ENCODE assay signal across 14 cellular contexts in the genomic region with DNA sequence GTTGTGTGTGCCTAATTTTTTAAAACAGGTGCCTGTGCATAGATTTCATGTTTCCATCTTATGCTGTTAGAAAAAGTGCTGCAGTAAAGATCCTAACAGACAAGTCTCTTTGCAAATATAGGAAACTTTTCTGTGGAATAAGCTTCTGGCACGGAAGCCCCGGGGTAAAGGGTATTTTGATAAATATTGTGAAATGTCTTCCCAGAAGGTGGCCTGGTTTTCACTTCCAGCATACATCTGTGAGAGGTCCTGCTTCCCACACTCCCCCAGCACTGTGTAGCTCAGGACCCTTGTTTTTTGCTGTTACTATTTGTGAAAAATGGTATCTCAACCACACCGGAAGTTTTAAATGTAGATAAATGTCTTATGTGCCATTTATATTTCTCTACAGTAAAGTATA. TPM values are rescaled to one million over a fixed set of nuclear protein-coding genes. Genes with fewer than 3 reads are reported as not detected.
A peak's percentile ranks its signal among the peaks of the same experiment; 100 is the strongest.
DNase-seq lines count a peak whose midpoint lies in the region; ATAC-seq and TF ChIP-seq lines count a peak whose summit lies in the region.
"Had no signal": no experiment of that assay in that cellular context is flagged by ENCODE, and none has a peak within 500 bp of the region (broad histone marks: within the 10 kb centered on the region; RNA-seq: fewer than 3 reads in every experiment).

No MANE protein-coding gene starts in this region.

- DNase-seq in SK-N-MC (ENCODE audit: low read depth, low spot score): peak; percentile 76
- DNase-seq in left lobe of liver (ENCODE audit: low spot score): no peak
- DNase-seq in osteocyte (ENCODE audit: extremely low spot score, unreplicated experiment): no peak
- DNase-seq in effector CD8-positive, alpha-beta T cell (lab: John Stamatoyannopoulos, UW): no peak
- no peak for DNase-seq in upper lobe of left lung
- DNase-seq: BE2C; CD4-positive, alpha-beta memory T cell; DMS79; H7 had no signal

- H3F3A ChIP-seq in Loucy (ENCODE audit: low read depth): no peaks in the 10 kb centered on the region

- no peaks in the 10 kb centered on the region for H3K9me2 ChIP-seq in Loucy (replicated peaks; ENCODE audit: low read depth, low read length)

- H3K4me2 ChIP-seq in Loucy (ENCODE audit: low read depth, low read length, poor library complexity, severe bottlenecking): peak overlapping the region; percentile 13
- H3K4me2 ChIP-seq: A549, GM23338 had no signal

- H3K9ac ChIP-seq in Loucy (ENCODE audit: low read depth, low read length, poor library complexity, severe bottlenecking): no peak overlapping the region
- H3K9ac ChIP-seq in SK-N-MC (ENCODE audit: insufficient read length): no peak overlapping the region

- no peak overlapping the region for H3K4me3 Mint-ChIP-seq in osteocyte (ENCODE audit: unreplicated experiment)
- H3K4me3 Mint-ChIP-seq: CD4-positive, alpha-beta memory T cell; GM23338 had no signal

- H3K27me3 Mint-ChIP-seq in osteocyte (ENCODE audit: unreplicated experiment): no peaks in the 10 kb centered on the region
- H3K27me3 Mint-ChIP-seq: CD4-positive, alpha-beta memory T cell had no signal

- no peaks in the 10 kb centered on the region for H3K27me3 ChIP-seq in Loucy (ENCODE audit: insufficient read depth, low read length, poor library complexity, severe bottlenecking)
- H3K27me3 ChIP-seq in upper lobe of left lung: no peaks in the 10 kb centered on the region
- H3K27me3 ChIP-seq: BE2C had no signal

- H3K36me3 ChIP-seq in Loucy (ENCODE audit: insufficient read depth, low read length) (0 out of 2 replicates have a peak, but pooled peaks cover 4% of the 10 kb centered on the region), SK-N-MC (ENCODE audit: insufficient read depth, low read length) (no peaks in the 10 kb centered on the region), upper lobe of left lung (no peaks in the 10 kb centered on the region)
- H3K36me3 ChIP-seq: BE2C had no signal

- no peak overlapping the region for H3K4me3 ChIP-seq in Loucy (ENCODE audit: low read length, poor library complexity, severe bottlenecking)
- H3K4me3 ChIP-seq in SK-N-MC: peak overlapping the region; percentile 43; the same call in 1 of the 2 replicates
- H3K4me3 ChIP-seq in upper lobe of left lung: no peak overlapping the region
- H3K4me3 ChIP-seq: A549, GM12878, GM23338 had no signal

- H3K9me3 Mint-ChIP-seq in osteocyte (ENCODE audit: unreplicated experiment): no peaks in the 10 kb centered on the region
- H3K9me3 Mint-ChIP-seq: CD4-positive, alpha-beta memory T cell; GM23338 had no signal

- H3K4me1 Mint-ChIP-seq in osteocyte (ENCODE audit: unreplicated experiment): peaks cover 74% of the 10 kb centered on the region

- TF ChIP-seq CTCF in Loucy (conservative IDR thresholded peaks at IDR 0.05; ENCODE audit: low read length) (no peak), osteocyte (IDR thresholded peaks at IDR 0.05) (no peak), upper lobe of left lung (IDR thresholded peaks at IDR 0.05) (no peak)

- H3K27ac ChIP-seq in SK-N-MC (peak overlapping the region; percentile 78), upper lobe of left lung (no peak overlapping the region)
- H3K27ac ChIP-seq: A549 had no signal

- peaks cover 12% of the 10 kb centered on the region for H4K20me1 ChIP-seq in Loucy (ENCODE audit: insufficient read depth, low read length, poor library complexity, severe bottlenecking)

- H3K9me3 ChIP-seq in Loucy (ENCODE audit: insufficient read depth, low read depth, low read length) (no peaks in the 10 kb centered on the region), SK-N-MC (ENCODE audit: low read depth, low read length) (no peaks in the 10 kb centered on the region), upper lobe of left lung (no peaks in the 10 kb centered on the region)
- H3K9me3 ChIP-seq: A549, BE2C had no signal

- H3K79me2 ChIP-seq in Loucy (ENCODE audit: insufficient read depth, low read length): peaks cover 92% of the 10 kb centered on the region

- H2AFZ ChIP-seq in Loucy (ENCODE audit: low read length): no peak overlapping the region
- H2AFZ ChIP-seq: GM23338 had no signal

- H3K36me3 Mint-ChIP-seq in osteocyte (ENCODE audit: unreplicated experiment): peaks cover 4% of the 10 kb centered on the region
- H3K36me3 Mint-ChIP-seq: CD4-positive, alpha-beta memory T cell had no signal

- H3K4me1 ChIP-seq in Loucy (ENCODE audit: insufficient read depth, low read length, poor library complexity, severe bottlenecking) (peaks cover 36% of the 10 kb centered on the region), upper lobe of left lung (peaks cover 14 to 35% (median 23%) of the 10 kb centered on the region in 4 donors)
- H3K4me1 ChIP-seq: BE2C had no signal

- peak overlapping the region; percentile 19 for H3K27ac Mint-ChIP-seq in osteocyte (ENCODE audit: unreplicated experiment)
- H3K27ac Mint-ChIP-seq: CD4-positive, alpha-beta memory T cell; GM23338 had no signal

- 43 to 68% methylated on average over 3 of the region's 3 CpGs for WGBS in upper lobe of left lung, 2 donors

- peak; percentile 48 for ATAC-seq in left lobe of liver
- no peak for ATAC-seq in HG03095 (IDR thresholded peaks at IDR 0.05; ENCODE audit: unreplicated experiment)
- ATAC-seq in upper lobe of left lung (ENCODE audit: low FRiP score in 2 of 2): no peak
- ATAC-seq: A549, GM12878, GM23338 had no signal

- no peak for TF ChIP-seq POLR2A in upper lobe of left lung (IDR thresholded peaks at IDR 0.05)

- no peak for TF ChIP-seq EP300 in upper lobe of left lung (IDR thresholded peaks at IDR 0.05)

RNA-seq across cellular contexts. Expression of gene ST3GAL4, which starts 14.5 kb away (rescaled TPM):
- 7.3 TPM for total RNA-seq in left lobe of liver
- 73.1 and 74.8 TPM in 2 replicates for total RNA-seq in osteocyte
- total RNA-seq in upper lobe of left lung: 10 to 100 TPM; 20.6 to 47.9 (median 34.0) TPM
